ENCODE assay signal across 6 cellular contexts in genomic region chr10:57823398-57823797, GRCh38.
"Had no signal": no experiment of that assay in that cellular context is flagged by ENCODE, and none has a peak within 500 bp of the region (broad histone marks: within the 10 kb centered on the region; RNA-seq: fewer than 3 reads in every experiment).

No MANE protein-coding gene starts in this region.

- ATAC-seq: GM23338, HCT116, K562 had no signal

- H2AFZ ChIP-seq: GM23338 had no signal

- H3K4me2 ChIP-seq: GM23338 had no signal

- DNase-seq: HFFc6, KG1 had no signal

- H3K4me3 ChIP-seq: GM23338, HAP-1, K562 had no signal
